ENCODE assay signal across 7 cellular contexts in genomic region chrX:48252945-48253344, GRCh38. TPM values are rescaled to one million over a fixed set of nuclear protein-coding genes. Genes with fewer than 3 reads are reported as not detected.
"Had no signal": no experiment of that assay in that cellular context is flagged by ENCODE, and none has a peak within 500 bp of the region (broad histone marks: within the 10 kb centered on the region; RNA-seq: fewer than 3 reads in every experiment).

No MANE protein-coding gene starts in this region.

RNA-seq across cellular contexts. Expression of gene SSX1, which starts 2.2 kb away (rescaled TPM):
- total RNA-seq: GM23248, HepG2, HFFc6 had no signal
- polyA plus RNA-seq: GM23248, HepG2, IgD-negative memory B cell had no signal

RNA-seq across cellular contexts. Expression of gene SSX5, which starts 56.4 kb away (rescaled TPM):
- total RNA-seq: GM23248, H4, H7, HepG2, HFFc6, HT1080 had no signal
- polyA plus RNA-seq: GM23248, HepG2, IgD-negative memory B cell had no signal
